1 cellular context compared by ENCODE assay signal in the genomic region with DNA sequence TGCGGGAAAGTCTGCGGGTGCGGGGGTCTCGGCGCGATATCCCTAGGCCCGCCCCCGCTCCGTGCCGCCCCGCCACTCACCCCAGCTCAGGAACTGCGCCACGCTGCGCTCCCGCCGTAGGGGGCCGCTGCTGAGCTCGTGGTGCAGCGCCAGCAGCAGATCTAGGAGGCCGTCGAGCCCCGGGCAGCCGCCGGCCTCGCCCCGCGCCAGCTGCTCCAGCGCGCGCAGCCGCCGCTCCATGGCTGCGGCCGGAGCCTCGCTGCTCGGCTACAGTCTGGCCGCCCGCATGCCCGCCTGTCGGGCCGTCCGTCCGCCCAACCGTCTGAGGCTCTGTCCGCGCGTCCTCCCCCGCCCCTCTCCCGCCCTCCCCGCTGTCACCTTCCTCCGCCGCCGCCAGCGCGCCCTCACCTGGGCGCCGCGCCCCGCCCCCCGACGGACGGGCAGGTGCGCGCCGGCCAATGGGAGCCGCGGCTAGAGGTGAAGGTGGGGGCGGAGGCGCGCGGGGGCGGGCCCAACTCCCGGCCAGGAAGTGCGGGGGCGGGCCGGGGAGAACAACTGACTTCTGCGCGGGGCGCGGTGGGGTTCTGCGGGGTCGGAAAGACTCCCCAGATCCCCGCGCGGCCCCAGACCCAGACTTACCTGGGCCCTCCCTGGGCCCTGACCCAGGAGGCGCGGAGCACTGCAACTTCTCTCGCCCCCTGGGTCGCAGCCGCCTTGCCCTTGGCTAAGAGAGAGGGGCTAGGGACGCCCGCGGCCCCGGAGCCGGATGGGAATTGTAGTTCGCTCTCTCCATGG.
TF ChIP-seq lines count a peak whose summit lies in the region.

A gene with protein sequence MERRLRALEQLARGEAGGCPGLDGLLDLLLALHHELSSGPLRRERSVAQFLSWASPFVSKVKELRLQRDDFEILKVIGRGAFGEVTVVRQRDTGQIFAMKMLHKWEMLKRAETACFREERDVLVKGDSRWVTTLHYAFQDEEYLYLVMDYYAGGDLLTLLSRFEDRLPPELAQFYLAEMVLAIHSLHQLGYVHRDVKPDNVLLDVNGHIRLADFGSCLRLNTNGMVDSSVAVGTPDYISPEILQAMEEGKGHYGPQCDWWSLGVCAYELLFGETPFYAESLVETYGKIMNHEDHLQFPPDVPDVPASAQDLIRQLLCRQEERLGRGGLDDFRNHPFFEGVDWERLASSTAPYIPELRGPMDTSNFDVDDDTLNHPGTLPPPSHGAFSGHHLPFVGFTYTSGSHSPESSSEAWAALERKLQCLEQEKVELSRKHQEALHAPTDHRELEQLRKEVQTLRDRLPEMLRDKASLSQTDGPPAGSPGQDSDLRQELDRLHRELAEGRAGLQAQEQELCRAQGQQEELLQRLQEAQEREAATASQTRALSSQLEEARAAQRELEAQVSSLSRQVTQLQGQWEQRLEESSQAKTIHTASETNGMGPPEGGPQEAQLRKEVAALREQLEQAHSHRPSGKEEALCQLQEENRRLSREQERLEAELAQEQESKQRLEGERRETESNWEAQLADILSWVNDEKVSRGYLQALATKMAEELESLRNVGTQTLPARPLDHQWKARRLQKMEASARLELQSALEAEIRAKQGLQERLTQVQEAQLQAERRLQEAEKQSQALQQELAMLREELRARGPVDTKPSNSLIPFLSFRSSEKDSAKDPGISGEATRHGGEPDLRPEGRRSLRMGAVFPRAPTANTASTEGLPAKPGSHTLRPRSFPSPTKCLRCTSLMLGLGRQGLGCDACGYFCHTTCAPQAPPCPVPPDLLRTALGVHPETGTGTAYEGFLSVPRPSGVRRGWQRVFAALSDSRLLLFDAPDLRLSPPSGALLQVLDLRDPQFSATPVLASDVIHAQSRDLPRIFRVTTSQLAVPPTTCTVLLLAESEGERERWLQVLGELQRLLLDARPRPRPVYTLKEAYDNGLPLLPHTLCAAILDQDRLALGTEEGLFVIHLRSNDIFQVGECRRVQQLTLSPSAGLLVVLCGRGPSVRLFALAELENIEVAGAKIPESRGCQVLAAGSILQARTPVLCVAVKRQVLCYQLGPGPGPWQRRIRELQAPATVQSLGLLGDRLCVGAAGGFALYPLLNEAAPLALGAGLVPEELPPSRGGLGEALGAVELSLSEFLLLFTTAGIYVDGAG (N-terminal part only) (minus strand): TSS at position 324 of the 795 bp plus-strand sequence. CDS start 84 bp downstream, at position 240.

TF ChIP-seq in K562, 482 proteins besides CTCF, POLR2A, EP300 and RAD21 (continued from another document and continues in another):
- TF ChIP-seq, protein P1, sequence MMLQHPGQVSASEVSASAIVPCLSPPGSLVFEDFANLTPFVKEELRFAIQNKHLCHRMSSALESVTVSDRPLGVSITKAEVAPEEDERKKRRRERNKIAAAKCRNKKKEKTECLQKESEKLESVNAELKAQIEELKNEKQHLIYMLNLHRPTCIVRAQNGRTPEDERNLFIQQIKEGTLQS (IDR thresholded peaks at IDR 0.05): no peak
- TF ChIP-seq, protein P1 (CRISPR knock-in tag; conservative IDR thresholded peaks at IDR 0.05): no peak
- TF ChIP-seq CHD1 (IDR thresholded peaks at IDR 0.05; ENCODE audit: low read length): peak; percentile 83
- no peak for TF ChIP-seq ESRRB (CRISPR knock-in tag; IDR thresholded peaks at IDR 0.05; ENCODE audit: borderline replicate concordance)
- TF ChIP-seq, protein P2, sequence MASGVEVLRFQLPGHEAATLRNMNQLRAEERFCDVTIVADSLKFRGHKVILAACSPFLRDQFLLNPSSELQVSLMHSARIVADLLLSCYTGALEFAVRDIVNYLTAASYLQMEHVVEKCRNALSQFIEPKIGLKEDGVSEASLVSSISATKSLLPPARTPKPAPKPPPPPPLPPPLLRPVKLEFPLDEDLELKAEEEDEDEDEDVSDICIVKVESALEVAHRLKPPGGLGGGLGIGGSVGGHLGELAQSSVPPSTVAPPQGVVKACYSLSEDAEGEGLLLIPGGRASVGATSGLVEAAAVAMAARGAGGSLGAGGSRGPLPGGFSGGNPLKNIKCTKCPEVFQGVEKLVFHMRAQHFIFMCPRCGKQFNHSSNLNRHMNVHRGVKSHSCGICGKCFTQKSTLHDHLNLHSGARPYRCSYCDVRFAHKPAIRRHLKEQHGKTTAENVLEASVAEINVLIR (CRISPR knock-in tag; IDR thresholded peaks at IDR 0.05): no peak
- no peak for TF ChIP-seq ZNF79 (CRISPR knock-in tag; IDR thresholded peaks at IDR 0.05; ENCODE audit: low read depth)
- no peak; the same call in 1 of the 2 replicates for TF ChIP-seq SUPT5H (IDR thresholded peaks at IDR 0.05)
- no peak for TF ChIP-seq ZNF589 (CRISPR knock-in tag; IDR thresholded peaks at IDR 0.05; ENCODE audit: low read depth)
- TF ChIP-seq KLF13 (tag; IDR thresholded peaks at IDR 0.05; ENCODE audit: borderline replicate concordance, low read depth): no peak
- no peak for TF ChIP-seq C11orf30 (IDR thresholded peaks at IDR 0.05; ENCODE audit: low read depth)
- TF ChIP-seq, protein P3, sequence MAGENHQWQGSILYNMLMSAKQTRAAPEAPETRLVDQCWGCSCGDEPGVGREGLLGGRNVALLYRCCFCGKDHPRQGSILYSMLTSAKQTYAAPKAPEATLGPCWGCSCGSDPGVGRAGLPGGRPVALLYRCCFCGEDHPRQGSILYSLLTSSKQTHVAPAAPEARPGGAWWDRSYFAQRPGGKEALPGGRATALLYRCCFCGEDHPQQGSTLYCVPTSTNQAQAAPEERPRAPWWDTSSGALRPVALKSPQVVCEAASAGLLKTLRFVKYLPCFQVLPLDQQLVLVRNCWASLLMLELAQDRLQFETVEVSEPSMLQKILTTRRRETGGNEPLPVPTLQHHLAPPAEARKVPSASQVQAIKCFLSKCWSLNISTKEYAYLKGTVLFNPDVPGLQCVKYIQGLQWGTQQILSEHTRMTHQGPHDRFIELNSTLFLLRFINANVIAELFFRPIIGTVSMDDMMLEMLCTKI (IDR thresholded peaks at IDR 0.05; ENCODE audit: partially characterized antibody): no peak
- no peak for TF ChIP-seq TRIM28 (IDR thresholded peaks at IDR 0.05)
- TF ChIP-seq ZNF282 (CRISPR knock-in tag; IDR thresholded peaks at IDR 0.05): no peak
- no peak for TF ChIP-seq TCF3 (CRISPR knock-in tag; IDR thresholded peaks at IDR 0.05)
- TF ChIP-seq, protein P4, sequence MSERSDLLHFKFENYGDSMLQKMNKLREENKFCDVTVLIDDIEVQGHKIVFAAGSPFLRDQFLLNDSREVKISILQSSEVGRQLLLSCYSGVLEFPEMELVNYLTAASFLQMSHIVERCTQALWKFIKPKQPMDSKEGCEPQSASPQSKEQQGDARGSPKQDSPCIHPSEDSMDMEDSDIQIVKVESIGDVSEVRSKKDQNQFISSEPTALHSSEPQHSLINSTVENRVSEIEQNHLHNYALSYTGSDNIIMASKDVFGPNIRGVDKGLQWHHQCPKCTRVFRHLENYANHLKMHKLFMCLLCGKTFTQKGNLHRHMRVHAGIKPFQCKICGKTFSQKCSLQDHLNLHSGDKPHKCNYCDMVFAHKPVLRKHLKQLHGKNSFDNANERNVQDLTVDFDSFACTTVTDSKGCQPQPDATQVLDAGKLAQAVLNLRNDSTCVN (CRISPR knock-in tag; IDR thresholded peaks at IDR 0.05): no peak
- no peak for TF ChIP-seq ZC3H4 (CRISPR knock-in tag; IDR thresholded peaks at IDR 0.05; ENCODE audit: borderline replicate concordance)
- TF ChIP-seq POLR2AphosphoS2 (IDR thresholded peaks at IDR 0.05; ENCODE audit: low read length): no peak
- TF ChIP-seq, protein P5, sequence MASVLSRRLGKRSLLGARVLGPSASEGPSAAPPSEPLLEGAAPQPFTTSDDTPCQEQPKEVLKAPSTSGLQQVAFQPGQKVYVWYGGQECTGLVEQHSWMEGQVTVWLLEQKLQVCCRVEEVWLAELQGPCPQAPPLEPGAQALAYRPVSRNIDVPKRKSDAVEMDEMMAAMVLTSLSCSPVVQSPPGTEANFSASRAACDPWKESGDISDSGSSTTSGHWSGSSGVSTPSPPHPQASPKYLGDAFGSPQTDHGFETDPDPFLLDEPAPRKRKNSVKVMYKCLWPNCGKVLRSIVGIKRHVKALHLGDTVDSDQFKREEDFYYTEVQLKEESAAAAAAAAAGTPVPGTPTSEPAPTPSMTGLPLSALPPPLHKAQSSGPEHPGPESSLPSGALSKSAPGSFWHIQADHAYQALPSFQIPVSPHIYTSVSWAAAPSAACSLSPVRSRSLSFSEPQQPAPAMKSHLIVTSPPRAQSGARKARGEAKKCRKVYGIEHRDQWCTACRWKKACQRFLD (CRISPR knock-in tag; IDR thresholded peaks at IDR 0.05): peak; percentile 65; the same call in 1 of the 2 replicates
- TF ChIP-seq, protein P6, sequence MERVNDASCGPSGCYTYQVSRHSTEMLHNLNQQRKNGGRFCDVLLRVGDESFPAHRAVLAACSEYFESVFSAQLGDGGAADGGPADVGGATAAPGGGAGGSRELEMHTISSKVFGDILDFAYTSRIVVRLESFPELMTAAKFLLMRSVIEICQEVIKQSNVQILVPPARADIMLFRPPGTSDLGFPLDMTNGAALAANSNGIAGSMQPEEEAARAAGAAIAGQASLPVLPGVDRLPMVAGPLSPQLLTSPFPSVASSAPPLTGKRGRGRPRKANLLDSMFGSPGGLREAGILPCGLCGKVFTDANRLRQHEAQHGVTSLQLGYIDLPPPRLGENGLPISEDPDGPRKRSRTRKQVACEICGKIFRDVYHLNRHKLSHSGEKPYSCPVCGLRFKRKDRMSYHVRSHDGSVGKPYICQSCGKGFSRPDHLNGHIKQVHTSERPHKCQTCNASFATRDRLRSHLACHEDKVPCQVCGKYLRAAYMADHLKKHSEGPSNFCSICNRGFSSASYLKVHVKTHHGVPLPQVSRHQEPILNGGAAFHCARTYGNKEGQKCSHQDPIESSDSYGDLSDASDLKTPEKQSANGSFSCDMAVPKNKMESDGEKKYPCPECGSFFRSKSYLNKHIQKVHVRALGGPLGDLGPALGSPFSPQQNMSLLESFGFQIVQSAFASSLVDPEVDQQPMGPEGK (CRISPR knock-in tag; IDR thresholded peaks at IDR 0.05; ENCODE audit: borderline replicate concordance): no peak
- TF ChIP-seq, protein P7, sequence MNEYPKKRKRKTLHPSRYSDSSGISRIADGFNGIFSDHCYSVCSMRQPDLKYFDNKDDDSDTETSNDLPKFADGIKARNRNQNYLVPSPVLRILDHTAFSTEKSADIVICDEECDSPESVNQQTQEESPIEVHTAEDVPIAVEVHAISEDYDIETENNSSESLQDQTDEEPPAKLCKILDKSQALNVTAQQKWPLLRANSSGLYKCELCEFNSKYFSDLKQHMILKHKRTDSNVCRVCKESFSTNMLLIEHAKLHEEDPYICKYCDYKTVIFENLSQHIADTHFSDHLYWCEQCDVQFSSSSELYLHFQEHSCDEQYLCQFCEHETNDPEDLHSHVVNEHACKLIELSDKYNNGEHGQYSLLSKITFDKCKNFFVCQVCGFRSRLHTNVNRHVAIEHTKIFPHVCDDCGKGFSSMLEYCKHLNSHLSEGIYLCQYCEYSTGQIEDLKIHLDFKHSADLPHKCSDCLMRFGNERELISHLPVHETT (CRISPR knock-in tag; conservative IDR thresholded peaks at IDR 0.05 in 1 of 2, IDR thresholded peaks at IDR 0.05 in 1 of 2): no peak; a peak in 1 of 4 replicates
- TF ChIP-seq RFX5 (IDR thresholded peaks at IDR 0.05; ENCODE audit: low read depth, low read length): no peak
- TF ChIP-seq FOXA1 (IDR thresholded peaks at IDR 0.05; ENCODE audit: borderline replicate concordance): no peak
- no peak for TF ChIP-seq RAD51 (IDR thresholded peaks at IDR 0.05; ENCODE audit: borderline replicate concordance, low read depth)
- no peak for TF ChIP-seq SMARCE1 (IDR thresholded peaks at IDR 0.05)
- TF ChIP-seq, protein P8, sequence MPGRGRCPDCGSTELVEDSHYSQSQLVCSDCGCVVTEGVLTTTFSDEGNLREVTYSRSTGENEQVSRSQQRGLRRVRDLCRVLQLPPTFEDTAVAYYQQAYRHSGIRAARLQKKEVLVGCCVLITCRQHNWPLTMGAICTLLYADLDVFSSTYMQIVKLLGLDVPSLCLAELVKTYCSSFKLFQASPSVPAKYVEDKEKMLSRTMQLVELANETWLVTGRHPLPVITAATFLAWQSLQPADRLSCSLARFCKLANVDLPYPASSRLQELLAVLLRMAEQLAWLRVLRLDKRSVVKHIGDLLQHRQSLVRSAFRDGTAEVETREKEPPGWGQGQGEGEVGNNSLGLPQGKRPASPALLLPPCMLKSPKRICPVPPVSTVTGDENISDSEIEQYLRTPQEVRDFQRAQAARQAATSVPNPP (IDR thresholded peaks at IDR 0.05; ENCODE audit: borderline replicate concordance, insufficient read depth, insufficient read length): no peak
- no peak for TF ChIP-seq ATF7 (IDR thresholded peaks at IDR 0.05)
- no peak for TF ChIP-seq ZNF133 (CRISPR knock-in tag; IDR thresholded peaks at IDR 0.05)
- no peak for TF ChIP-seq ZBTB1 (CRISPR knock-in tag; IDR thresholded peaks at IDR 0.05; ENCODE audit: borderline replicate concordance, low read depth)
- TF ChIP-seq, protein P9, sequence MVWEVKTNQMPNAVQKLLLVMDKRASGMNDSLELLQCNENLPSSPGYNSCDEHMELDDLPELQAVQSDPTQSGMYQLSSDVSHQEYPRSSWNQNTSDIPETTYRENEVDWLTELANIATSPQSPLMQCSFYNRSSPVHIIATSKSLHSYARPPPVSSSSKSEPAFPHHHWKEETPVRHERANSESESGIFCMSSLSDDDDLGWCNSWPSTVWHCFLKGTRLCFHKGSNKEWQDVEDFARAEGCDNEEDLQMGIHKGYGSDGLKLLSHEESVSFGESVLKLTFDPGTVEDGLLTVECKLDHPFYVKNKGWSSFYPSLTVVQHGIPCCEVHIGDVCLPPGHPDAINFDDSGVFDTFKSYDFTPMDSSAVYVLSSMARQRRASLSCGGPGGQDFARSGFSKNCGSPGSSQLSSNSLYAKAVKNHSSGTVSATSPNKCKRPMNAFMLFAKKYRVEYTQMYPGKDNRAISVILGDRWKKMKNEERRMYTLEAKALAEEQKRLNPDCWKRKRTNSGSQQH (CRISPR knock-in tag; IDR thresholded peaks at IDR 0.05): no peak
- TF ChIP-seq SRSF7 (optimal IDR thresholded peaks at IDR 0.05; ENCODE audit: low read depth, low read length): no peak
- TF ChIP-seq BCL6 (CRISPR knock-in tag; IDR thresholded peaks at IDR 0.05): no peak
- no peak for TF ChIP-seq MTA2 (IDR thresholded peaks at IDR 0.05; ENCODE audit: low read depth)
- 0 out of 2 replicates have a peak, but pooled peaks have one; percentile 44 for TF ChIP-seq ELF1 (tag; IDR thresholded peaks at IDR 0.05)
- no peak for TF ChIP-seq ADNP (tag; IDR thresholded peaks at IDR 0.05)
- no peak; the same call in 1 of the 2 replicates for TF ChIP-seq NCOA6 (IDR thresholded peaks at IDR 0.05)
- TF ChIP-seq TEAD2 (tag; IDR thresholded peaks at IDR 0.05): no peak
- peak; percentile 71 for TF ChIP-seq HNRNPK (IDR thresholded peaks at IDR 0.05; ENCODE audit: low read depth, low read length, poor library complexity, severe bottlenecking)
- TF ChIP-seq MYNN (IDR thresholded peaks at IDR 0.05): no peak
- no peak for TF ChIP-seq MYNN (CRISPR knock-in tag; IDR thresholded peaks at IDR 0.05)
- TF ChIP-seq EHMT2 (IDR thresholded peaks at IDR 0.05): no peak
- no peak for TF ChIP-seq ZSCAN29 (IDR thresholded peaks at IDR 0.05)
